Comparison of ENCODE assay signal across 1 cellular context in genomic region chr11:10490398-10491232, GRCh38.
TF ChIP-seq lines count a peak whose summit lies in the region.

No MANE protein-coding gene starts in this region.

TF ChIP-seq in HepG2, 621 proteins besides CTCF, POLR2A, EP300 and RAD21 (continued from another document and continues in another):
- TF ChIP-seq CSRNP2 (CRISPR knock-in tag; conservative IDR thresholded peaks at IDR 0.05; ENCODE audit: low read depth) (no peak), MBNL3 (CRISPR knock-in tag; conservative IDR thresholded peaks at IDR 0.05) (no peak), NFYC (CRISPR knock-in tag; IDR thresholded peaks at IDR 0.05) (no peak), HES4 (CRISPR knock-in tag; IDR thresholded peaks at IDR 0.05; ENCODE audit: borderline replicate concordance) (no peak), TCF7 (IDR thresholded peaks at IDR 0.05; ENCODE audit: low read depth) (no peak), MAFG (CRISPR knock-in tag; IDR thresholded peaks at IDR 0.05) (peak; percentile 91), ZC3H13 (CRISPR knock-in tag; IDR thresholded peaks at IDR 0.05) (no peak), NFE2L2 (IDR thresholded peaks at IDR 0.05; ENCODE audit: low read length) (peak; percentile 99), ZNF564 (CRISPR knock-in tag; IDR thresholded peaks at IDR 0.05) (no peak), NFE2L1 (CRISPR knock-in tag; IDR thresholded peaks at IDR 0.05; ENCODE audit: borderline replicate concordance) (0 out of 2 replicates have a peak, but pooled peaks have one; percentile 35), SOX13 (IDR thresholded peaks at IDR 0.05) (no peak), SOX13 (CRISPR knock-in tag; conservative IDR thresholded peaks at IDR 0.05 in 1 of 2, IDR thresholded peaks at IDR 0.05 in 1 of 2) (no peak), RARA (CRISPR knock-in tag; IDR thresholded peaks at IDR 0.05) (peak; percentile 37), PLRG1 (conservative IDR thresholded peaks at IDR 0.05) (no peak), ZNF232 (CRISPR knock-in tag; IDR thresholded peaks at IDR 0.05; ENCODE audit: borderline replicate concordance) (no peak), ATF1 (CRISPR knock-in tag; IDR thresholded peaks at IDR 0.05) (no peak), ZNF558 (CRISPR knock-in tag; IDR thresholded peaks at IDR 0.05; ENCODE audit: borderline replicate concordance) (no peak), HHEX (CRISPR knock-in tag; IDR thresholded peaks at IDR 0.05) (no peak), ISL2 (CRISPR knock-in tag; IDR thresholded peaks at IDR 0.05) (no peak), JUN (CRISPR knock-in tag; IDR thresholded peaks at IDR 0.05) (no peak), KIAA2018 (CRISPR knock-in tag; IDR thresholded peaks at IDR 0.05; ENCODE audit: borderline replicate concordance) (no peak), HDAC1 (CRISPR knock-in tag; IDR thresholded peaks at IDR 0.05) (no peak), ZNF557 (CRISPR knock-in tag; IDR thresholded peaks at IDR 0.05) (no peak), ATF3 (CRISPR knock-in tag; IDR thresholded peaks at IDR 0.05) (no peak), MEIS2 (CRISPR knock-in tag; IDR thresholded peaks at IDR 0.05) (no peak), ZNF253 (CRISPR knock-in tag; IDR thresholded peaks at IDR 0.05; ENCODE audit: borderline replicate concordance) (no peak), MAFF (IDR thresholded peaks at IDR 0.05; ENCODE audit: low read depth, low read length) (peak; percentile 94), ZNF639 (CRISPR knock-in tag; conservative IDR thresholded peaks at IDR 0.05) (no peak), BHLHE40 (IDR thresholded peaks at IDR 0.05; ENCODE audit: low read length) (0 out of 2 replicates have a peak, but pooled peaks have one; percentile 16), HBP1 (CRISPR knock-in tag; IDR thresholded peaks at IDR 0.05; ENCODE audit: low read depth) (no peak), EZH2 (conservative IDR thresholded peaks at IDR 0.05; ENCODE audit: low read depth, low read length) (no peak), POLR2AphosphoS2 (IDR thresholded peaks at IDR 0.05; ENCODE audit: low read depth, low read length) (no peak), THAP9 (CRISPR knock-in tag; IDR thresholded peaks at IDR 0.05; ENCODE audit: borderline replicate concordance) (no peak), KLF15 (CRISPR knock-in tag; IDR thresholded peaks at IDR 0.05; ENCODE audit: borderline replicate concordance) (no peak), RFX5 (IDR thresholded peaks at IDR 0.05; ENCODE audit: low read depth, low read length) (no peak), ZNF205 (CRISPR knock-in tag; IDR thresholded peaks at IDR 0.05) (no peak), ZNF775 (CRISPR knock-in tag; IDR thresholded peaks at IDR 0.05; ENCODE audit: borderline replicate concordance) (no peak), ZNF782 (CRISPR knock-in tag; IDR thresholded peaks at IDR 0.05; ENCODE audit: borderline replicate concordance) (no peak), NFIC (IDR thresholded peaks at IDR 0.05; ENCODE audit: low read length) (no peak), PHF5A (CRISPR knock-in tag; IDR thresholded peaks at IDR 0.05; ENCODE audit: low read depth, unreplicated experiment) (no peak), RXRB (CRISPR knock-in tag; IDR thresholded peaks at IDR 0.05; ENCODE audit: borderline replicate concordance) (no peak), THRA (CRISPR knock-in tag; IDR thresholded peaks at IDR 0.05; ENCODE audit: borderline replicate concordance) (peak; percentile 27; the same call in 1 of the 2 replicates), NCOA1 (CRISPR knock-in tag; IDR thresholded peaks at IDR 0.05) (no peak), KDM5B (CRISPR knock-in tag; IDR thresholded peaks at IDR 0.05; ENCODE audit: borderline replicate concordance) (no peak), NPAS2 (CRISPR knock-in tag; IDR thresholded peaks at IDR 0.05; ENCODE audit: borderline replicate concordance) (no peak), REXO4 (CRISPR knock-in tag; IDR thresholded peaks at IDR 0.05; ENCODE audit: borderline replicate concordance) (no peak), ZNF598 (CRISPR knock-in tag; IDR thresholded peaks at IDR 0.05; ENCODE audit: borderline replicate concordance) (no peak), ZNF777 (CRISPR knock-in tag; IDR thresholded peaks at IDR 0.05) (no peak), RAD51 (IDR thresholded peaks at IDR 0.05; ENCODE audit: borderline replicate concordance) (no peak), HOXA5 (CRISPR knock-in tag; IDR thresholded peaks at IDR 0.05) (no peak), NFIB (CRISPR knock-in tag; IDR thresholded peaks at IDR 0.05; ENCODE audit: borderline replicate concordance) (no peak), ZNF768 (CRISPR knock-in tag; IDR thresholded peaks at IDR 0.05) (no peak), SAP130 (CRISPR knock-in tag; IDR thresholded peaks at IDR 0.05; ENCODE audit: low read depth) (peak; percentile 35)
